In genomic region chr3:154384504-154384903, GRCh38 we compare ENCODE assay signal across 18 cellular contexts. TPM values are rescaled to one million over a fixed set of nuclear protein-coding genes. Genes with fewer than 3 reads are reported as not detected.
A peak's percentile ranks its signal among the peaks of the same experiment; 100 is the strongest.
DNase-seq lines count a peak whose midpoint lies in the region.
"Had no signal": no experiment of that assay in that cellular context is flagged by ENCODE, and none has a peak within 500 bp of the region (broad histone marks: within the 10 kb centered on the region; RNA-seq: fewer than 3 reads in every experiment).

No MANE protein-coding gene starts in this region.

- H3K27ac ChIP-seq in trophoblast cell (ENCODE audit: low read depth, low read length), result peak overlapping the region; percentile 90

- H3K4me2 ChIP-seq in trophoblast cell (ENCODE audit: low read length), result peak overlapping the region; percentile 14

- no peak overlapping the region for H3K4ac ChIP-seq in trophoblast cell (ENCODE audit: low read depth, low read length)

- H3K4me3 ChIP-seq in MG63, result no peak overlapping the region
- no peak overlapping the region for H3K4me3 ChIP-seq in trophoblast cell (ENCODE audit: low read depth, low read length)

- H3K9ac ChIP-seq in trophoblast cell (ENCODE audit: low read length), result no peak overlapping the region

- H3K79me1 ChIP-seq in trophoblast cell (ENCODE audit: low read length), result peaks cover 21% of the 10 kb centered on the region

- H3K36me3 ChIP-seq in MG63, result no peaks in the 10 kb centered on the region
- H3K36me3 ChIP-seq in trophoblast cell (ENCODE audit: control insufficient read depth in 1 of 2, insufficient read depth in 2 of 2, low read length in 2 of 2), result no peaks in the 10 kb centered on the region

- no peak overlapping the region for H2AK5ac ChIP-seq in trophoblast cell (ENCODE audit: low read length)

- DNase-seq in MG63 (peak; percentile 4), fibroblast of gingiva (ENCODE audit: low read depth) (peak; percentile 8), inferior parietal cortex (ENCODE audit: extremely low spot score) (peak; percentile 12), trophoblast cell (no peak), NCI-H82 treated with DMSO at 0.1 percent for 48 hours (lab: John Stamatoyannopoulos, UW; ENCODE audit: unreplicated experiment) (no peak), SKM-1 (lab: John Stamatoyannopoulos, UW; ENCODE audit: unreplicated experiment) (no peak)
- DNase-seq in NK-92 treated with Interleukin-12 subunit alpha and Interleukin-12 subunit beta, amount 100 ng/mL, for 24 hours (lab: John Stamatoyannopoulos, UW), result no peak
- DNase-seq: CD8-positive, alpha-beta T cell; COR-L47; DMS153; DMS79 treated with DMSO at 0.1 percent for 48 hours; EL; GOT3; H9 had no signal

- H4K8ac ChIP-seq in trophoblast cell (ENCODE audit: low read depth, low read length), result no peak overlapping the region

- no peak overlapping the region for H2BK12ac ChIP-seq in trophoblast cell (ENCODE audit: low read length)

- peaks cover 4 to 17% of the 10 kb centered on the region in 2 experiments for H3K4me1 ChIP-seq in trophoblast cell (ENCODE audit: control insufficient read depth in 1 of 2, insufficient read depth in 2 of 2, low read length in 2 of 2)

- no peak overlapping the region for H3K23ac ChIP-seq in trophoblast cell (ENCODE audit: low read length)

- H2BK5ac ChIP-seq in trophoblast cell (ENCODE audit: low read depth, low read length, poor library complexity), result no peak overlapping the region

- H3K27me3 ChIP-seq in MG63 (0 out of 2 replicates have a peak, but pooled peaks cover 3% of the 10 kb centered on the region), trophoblast cell (ENCODE audit: insufficient read depth, low read length) (no peaks in the 10 kb centered on the region)

- H3K14ac ChIP-seq in trophoblast cell (ENCODE audit: low read length), result no peak overlapping the region

- no peak overlapping the region for H3K18ac ChIP-seq in trophoblast cell (ENCODE audit: low read length)

- no peak overlapping the region for H4K91ac ChIP-seq in trophoblast cell (ENCODE audit: low read depth, low read length)

- no peak overlapping the region for H4K12ac ChIP-seq in trophoblast cell (ENCODE audit: low read depth, low read length)

- H3K79me2 ChIP-seq in trophoblast cell (ENCODE audit: control insufficient read depth, insufficient read depth, low read length, poor library complexity), result no peaks in the 10 kb centered on the region

- no peaks in the 10 kb centered on the region for H3K9me3 ChIP-seq in MG63
- H3K9me3 ChIP-seq in trophoblast cell (ENCODE audit: insufficient read depth, low read depth, low read length), result no peaks in the 10 kb centered on the region

- no peak overlapping the region for H2BK120ac ChIP-seq in trophoblast cell (ENCODE audit: insufficient read depth, low read length, poor library complexity)

- H2AFZ ChIP-seq in trophoblast cell (ENCODE audit: insufficient read depth, low read length, poor library complexity), result no peak overlapping the region

RNA-seq across cellular contexts. Expression of gene GPR149, which starts 45.5 kb away (rescaled TPM):
- total RNA-seq in MG63 (2014; rRNA removed; shearing (Covaris generic); ENCODE audit: low replicate concordance), result not detected in 2 replicates
- polyA plus RNA-seq in trophoblast cell (2013), result 0.01 TPM in 1 of 2 replicates, not detected in the other
- total RNA-seq: CD8-positive, alpha-beta T cell; H9; HT-29 had no signal
- polyA plus RNA-seq: AG04450, BJ, CD14-positive monocyte had no signal

Comparison
In these comparisons a context has a peak if more than half of its experiments do, and no peak if none do; other contexts are left out.
1. DNase-seq: peak in MG63 (single experiment), fibroblast of gingiva (single experiment) and inferior parietal cortex (single experiment); none in trophoblast cell (0 of 2), NK-92 treated with Interleukin-12 subunit alpha and Interleukin-12 subunit beta, amount 100 ng/mL, for 24 hours (single experiment), NCI-H82 treated with DMSO at 0.1 percent for 48 hours (single experiment) and SKM-1 (single experiment).